Comparison of ENCODE assay signal across 22 cellular contexts in the genomic region with DNA sequence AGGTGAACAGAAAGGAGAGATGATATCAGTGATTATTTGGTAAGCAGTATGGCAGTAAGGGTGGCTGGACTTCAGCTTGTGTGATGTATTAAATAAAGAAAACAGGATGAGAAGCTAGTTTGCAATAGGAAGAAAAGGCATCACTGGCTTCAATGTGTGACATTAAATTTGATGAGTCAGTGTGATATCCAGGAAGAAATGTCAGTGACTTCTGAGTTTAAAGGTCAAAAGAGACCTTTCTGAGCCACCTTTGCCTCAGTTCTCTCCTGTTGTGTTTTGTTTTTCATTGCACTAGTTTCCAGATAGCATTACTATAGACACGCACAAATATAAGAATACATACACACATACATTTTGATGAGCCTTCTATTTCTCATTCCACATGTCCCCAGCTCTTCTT.
"Had no signal": no experiment of that assay in that cellular context is flagged by ENCODE, and none has a peak within 500 bp of the region (broad histone marks: within the 10 kb centered on the region; RNA-seq: fewer than 3 reads in every experiment).

No MANE protein-coding gene starts in this region.

- H3K4me3 Mint-ChIP-seq: naive thymus-derived CD4-positive, alpha-beta T cell; nephron progenitor cell had no signal

- H3K36me3 ChIP-seq: uterus had no signal

- H3K27me3 Mint-ChIP-seq: naive thymus-derived CD4-positive, alpha-beta T cell had no signal

- H3K27ac Mint-ChIP-seq: naive thymus-derived CD4-positive, alpha-beta T cell had no signal

- H3K9me3 ChIP-seq: esophagus muscularis mucosa, gastrocnemius medialis, heart right ventricle, left ventricle myocardium inferior, sigmoid colon, suprapubic skin, tibial artery, upper lobe of left lung, uterus had no signal

- H3K4me1 ChIP-seq: esophagus muscularis mucosa, gastrocnemius medialis, left ventricle myocardium inferior, sigmoid colon, suprapubic skin, upper lobe of left lung, uterus had no signal

- H3K4me3 ChIP-seq: esophagus muscularis mucosa, gastrocnemius medialis, heart right ventricle, left ventricle myocardium inferior, lung, sigmoid colon, skin epidermis, suprapubic skin, tibial artery, upper lobe of left lung, uterus had no signal

- ATAC-seq: gastrocnemius medialis; heart right ventricle; naive thymus-derived CD4-positive, alpha-beta T cell had no signal

- DNase-seq: cortex of kidney; effector memory CD4-positive, alpha-beta T cell; gastrocnemius medialis; heart right ventricle; hypothalamus; islet precursor cell; left ventricle myocardium inferior; mesenchymal stem cell; midbrain; naive thymus-derived CD4-positive, alpha-beta T cell; nephron progenitor cell; posterior cingulate gyrus; sigmoid colon; stimulated activated CD4-positive, alpha-beta T cell treated with anti-CD3 and anti-CD28 coated beads, Interleukin-12 subunit alpha, Interleukin-12 subunit beta, amount 100 ng/mL, for 4 hours; stimulated activated naive CD4-positive, alpha-beta T cell; tibial artery; upper lobe of left lung; uterus had no signal

- H3K9me3 Mint-ChIP-seq: naive thymus-derived CD4-positive, alpha-beta T cell; nephron progenitor cell had no signal
